ENCODE assay signal across 8 cellular contexts in genomic region chr6:21846541-21847451, GRCh38.
DNase-seq lines count a peak whose midpoint lies in the region; ATAC-seq and TF ChIP-seq lines count a peak whose summit lies in the region.

No MANE protein-coding gene starts in this region.

- ATAC-seq in GM18909 (IDR thresholded peaks at IDR 0.05; ENCODE audit: poor library complexity, unreplicated experiment) (peak; percentile 84), left lung (peak; percentile 40), GM21526 (IDR thresholded peaks at IDR 0.05; ENCODE audit: low FRiP score, unreplicated experiment) (no peak)

- POLR2A ChIA-PET in A673 (lab: Charles Lee; ENCODE audit: low non-redundant PET) = no interaction called here

- no TSS peak for BruUV-seq in A673 (replicated peaks; lab: Mats Ljungman, UMichigan)

- peak overlapping the region in 1 of 2 donors; percentile 13 for H3K27ac ChIP-seq in left lung
- no peak overlapping the region for H3K27ac ChIP-seq in A673 (ENCODE audit: low read depth, low read length, poor library complexity, severe bottlenecking)

- H3K36me3 ChIP-seq in left lung (no peaks in the 10 kb centered on the region), A673 (ENCODE audit: insufficient read depth, low read length, poor library complexity, severe bottlenecking) (no peaks in the 10 kb centered on the region)

- H3K27me3 ChIP-seq in left lung (no peaks in the 10 kb centered on the region), A673 (replicated peaks; ENCODE audit: insufficient read depth, low read depth, low read length, poor library complexity) (no peaks in the 10 kb centered on the region)

- DNase-seq in HT1080 (ENCODE audit: low read depth) (peak; percentile 26), NOMO-1 treated with dmso at 0.1 percent for 144 hours (lab: John Stamatoyannopoulos, UW; ENCODE audit: unreplicated experiment) (peak; percentile 42), left lung (no peak), A673 (ENCODE audit: low spot score) (no peak), T-helper 9 cell (no peak), mucosa of gallbladder (ENCODE audit: low spot score) (no peak)

- H3K4me3 ChIP-seq in left lung (no peak overlapping the region), A673 (ENCODE audit: low read depth, low read length, poor library complexity, severe bottlenecking) (no peak overlapping the region)

- H3K9me3 ChIP-seq in left lung = no peaks in the 10 kb centered on the region
- no peaks in the 10 kb centered on the region for H3K9me3 ChIP-seq in A673 (ENCODE audit: low read depth, low read length, poor library complexity, severe bottlenecking)

- CTCF ChIA-PET in A673 (lab: Charles Lee) = no interaction called here

- TF ChIP-seq CTCF in left lung (IDR thresholded peaks at IDR 0.05) = no peak
- TF ChIP-seq CTCF in A673 (conservative IDR thresholded peaks at IDR 0.05; ENCODE audit: low read depth, low read length) = no peak

- H3K4me1 ChIP-seq in left lung (peaks cover 7 to 25% of the 10 kb centered on the region in 2 donors), A673 (ENCODE audit: insufficient read depth, low read length, poor library complexity, severe bottlenecking) (no peaks in the 10 kb centered on the region)

- intact Hi-C loops in left lung (cut with DNase I) = no loop called here
- intact Hi-C loops in A673 (cut with micrococcal nuclease; ENCODE audit: unreplicated experiment) = no loop called here

Comparison
In these comparisons a context has a peak if more than half of its experiments do, and no peak if none do; other contexts are left out.
1. DNase-seq: peak in HT1080 (single experiment) and NOMO-1 treated with dmso at 0.1 percent for 144 hours (single experiment); none in left lung (0 of 2), A673 (single experiment), T-helper 9 cell (single experiment) and mucosa of gallbladder (single experiment).